Comparison of ENCODE assay signal across 8 cellular contexts in genomic region chr3:43879166-43879565, GRCh38.
A peak's percentile ranks its signal among the peaks of the same experiment; 100 is the strongest.
DNase-seq lines count a peak whose midpoint lies in the region; TF ChIP-seq lines count a peak whose summit lies in the region.

No MANE protein-coding gene starts in this region.

- no peaks in the 10 kb centered on the region; the same call in 1 of the 2 replicates for H3K4me1 ChIP-seq in BE2C
- H3K4me1 ChIP-seq in uterus: no peaks in the 10 kb centered on the region

- H3K27ac Mint-ChIP-seq in T-helper 2 cell treated with Interferon-gamma antibody and Interleukin-4, amounts not matched to agents 5 μg/mL and 100 μg/mL, for 36 hours: no peak overlapping the region

- peaks cover 3% of the 10 kb centered on the region for H3K27me3 Mint-ChIP-seq in T-helper 2 cell treated with Interferon-gamma antibody and Interleukin-4, amounts not matched to agents 5 μg/mL and 100 μg/mL, for 36 hours (ENCODE audit: low read depth)

- H3K9me3 ChIP-seq in BE2C (no peaks in the 10 kb centered on the region), uterus (no peaks in the 10 kb centered on the region)

- no peaks in the 10 kb centered on the region for H3K4me1 Mint-ChIP-seq in T-helper 2 cell treated with Interferon-gamma antibody and Interleukin-4, amounts not matched to agents 5 μg/mL and 100 μg/mL, for 36 hours (ENCODE audit: low read depth)

- no peaks in the 10 kb centered on the region for H3K36me3 ChIP-seq in BE2C
- no peaks in the 10 kb centered on the region for H3K36me3 ChIP-seq in uterus

- peak; percentile 33; the same call in 1 of the 2 replicates for TF ChIP-seq CTCF in BE2C (IDR thresholded peaks at IDR 0.05; ENCODE audit: low read depth, low read length)
- TF ChIP-seq CTCF in uterus (IDR thresholded peaks at IDR 0.05): no peak

- H3K27ac ChIP-seq in uterus: no peak overlapping the region

- H3K9me3 Mint-ChIP-seq in T-helper 2 cell treated with Interferon-gamma antibody and Interleukin-4, amounts not matched to agents 5 μg/mL and 100 μg/mL, for 36 hours: no peaks in the 10 kb centered on the region

- H3K27me3 ChIP-seq in BE2C: no peaks in the 10 kb centered on the region
- H3K27me3 ChIP-seq in uterus: no peaks in the 10 kb centered on the region

- H3K4me3 ChIP-seq in BE2C (ENCODE audit: low read depth, low read length): no peak overlapping the region
- no peak overlapping the region for H3K4me3 ChIP-seq in uterus

- TF ChIP-seq POLR2A in uterus (IDR thresholded peaks at IDR 0.05): no peak

- intact Hi-C loops in uterus (cut with DNase I; ENCODE audit: low total_unique reads): no loop called here

- no peak overlapping the region for H3K4me3 Mint-ChIP-seq in T-helper 2 cell treated with Interferon-gamma antibody and Interleukin-4, amounts not matched to agents 5 μg/mL and 100 μg/mL, for 36 hours

- H3K36me3 Mint-ChIP-seq in T-helper 2 cell treated with Interferon-gamma antibody and Interleukin-4, amounts not matched to agents 5 μg/mL and 100 μg/mL, for 36 hours (ENCODE audit: low read depth): no peaks in the 10 kb centered on the region

- DNase-seq in BE2C: no peak
- DNase-seq in GM19238 (ENCODE audit: insufficient read length, low spot score): peak; percentile 16
- peak; percentile 35 for DNase-seq in OCI-M1 (lab: John Stamatoyannopoulos, UW)
- DNase-seq in iPS-NIHi7 (ENCODE audit: extremely low spot score): peak; percentile 85
- no peak for DNase-seq in NCI-H1694 treated with DMSO at 0.1 percent for 48 hours (lab: John Stamatoyannopoulos, UW)
- no peak for DNase-seq in cortex of kidney (lab: John Stamatoyannopoulos, UW)
- DNase-seq in T-helper 2 cell treated with Interferon-gamma antibody and Interleukin-4, amounts not matched to agents 5 μg/mL and 100 μg/mL, for 36 hours (ENCODE audit: low spot score): no peak
- DNase-seq in uterus: no peak

Comparison
In these comparisons a context has a peak if more than half of its experiments do, and no peak if none do; other contexts are left out.
1. DNase-seq: peak in GM19238 (single experiment), OCI-M1 (single experiment) and iPS-NIHi7 (single experiment); none in BE2C (single experiment), NCI-H1694 treated with DMSO at 0.1 percent for 48 hours (single experiment), cortex of kidney (single experiment), T-helper 2 cell treated with Interferon-gamma antibody and Interleukin-4, amounts not matched to agents 5 μg/mL and 100 μg/mL, for 36 hours (single experiment) and uterus (0 of 2).